In the genomic region with DNA sequence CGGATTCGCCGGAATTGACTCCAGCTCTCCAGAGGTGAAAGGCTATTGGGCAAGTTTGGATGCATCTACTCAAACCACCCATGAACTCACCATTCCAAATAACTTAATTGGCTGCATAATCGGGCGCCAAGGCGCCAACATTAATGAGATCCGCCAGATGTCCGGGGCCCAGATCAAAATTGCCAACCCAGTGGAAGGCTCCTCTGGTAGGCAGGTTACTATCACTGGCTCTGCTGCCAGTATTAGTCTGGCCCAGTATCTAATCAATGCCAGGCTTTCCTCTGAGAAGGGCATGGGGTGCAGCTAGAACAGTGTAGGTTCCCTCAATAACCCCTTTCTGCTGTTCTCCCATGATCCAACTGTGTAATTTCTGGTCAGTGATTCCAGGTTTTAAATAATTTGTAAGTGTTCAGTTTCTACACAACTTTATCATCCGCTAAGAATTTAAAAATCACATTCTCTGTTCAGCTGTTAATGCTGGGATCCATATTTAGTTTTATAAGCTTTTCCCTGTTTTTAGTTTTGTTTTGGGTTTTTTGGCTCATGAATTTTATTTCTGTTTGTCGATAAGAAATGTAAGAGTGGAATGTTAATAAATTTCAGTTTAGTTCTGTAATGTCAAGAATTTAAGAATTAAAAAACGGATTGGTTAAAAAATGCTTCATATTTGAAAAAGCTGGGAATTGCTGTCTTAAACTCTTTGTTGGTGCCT, we compare ENCODE assay signal across 8 cellular contexts. TPM values are rescaled to one million over a fixed set of nuclear protein-coding genes. Genes with fewer than 3 reads are reported as not detected.
DNase-seq lines count a peak whose midpoint lies in the region; ATAC-seq and TF ChIP-seq lines count a peak whose summit lies in the region.

No MANE protein-coding gene starts in this region.

- H3K36me3 Mint-ChIP-seq in stimulated activated effector memory CD8-positive, alpha-beta T cell treated with anti-CD3 and anti-CD28 coated beads, Interleukin-12 subunit alpha, Interleukin-12 subunit beta, amount 100 ng/mL, for 72 hours = peaks cover 67% of the 10 kb centered on the region

- peak overlapping the region; percentile 100 for H3K27ac ChIP-seq in left ventricle myocardium inferior (replicated peaks)
- peak overlapping the region; percentile 99 for H3K27ac ChIP-seq in VCaP

- H3K27ac Mint-ChIP-seq in stimulated activated effector memory CD8-positive, alpha-beta T cell treated with anti-CD3 and anti-CD28 coated beads, Interleukin-12 subunit alpha, Interleukin-12 subunit beta, amount 100 ng/mL, for 72 hours = peak overlapping the region; percentile 100

- no peak for DNase-seq in left ventricle myocardium inferior
- DNase-seq in Right ventricle myocardium inferior (ENCODE audit: missing footprints) = no peak
- DNase-seq in glomerular visceral epithelial cell (ENCODE audit: extremely low spot score) = peak; percentile 31
- peak in 1 of 2 donors; percentile 73 for DNase-seq in stimulated activated effector memory CD8-positive, alpha-beta T cell treated with anti-CD3 and anti-CD28 coated beads, Interleukin-12 subunit alpha, Interleukin-12 subunit beta, amount 100 ng/mL, for 72 hours (ENCODE audit: low spot score in 2 of 2)
- no peak for DNase-seq in putamen (ENCODE audit: low spot score)

- H3K4me1 ChIP-seq in left ventricle myocardium inferior = peaks cover 62% of the 10 kb centered on the region

- H3K36me3 ChIP-seq in left ventricle myocardium inferior = peaks cover 25% of the 10 kb centered on the region

- intact Hi-C loops in left ventricle myocardium inferior (cut with micrococcal nuclease) = loop anchor here (5.0 kb wide), 1 partner anchor 49 kb away; no protein-coding TSS in a partner anchor
- intact Hi-C loops in Right ventricle myocardium inferior (cut with DNase I) = loop anchor here (5.0 kb wide), 1 partner anchor 104 kb away; a partner anchor contains a TSS

- no peaks in the 10 kb centered on the region for H3K27me3 ChIP-seq in left ventricle myocardium inferior (ENCODE audit: low read depth)

- no peaks in the 10 kb centered on the region for H3K9me3 Mint-ChIP-seq in stimulated activated effector memory CD8-positive, alpha-beta T cell treated with anti-CD3 and anti-CD28 coated beads, Interleukin-12 subunit alpha, Interleukin-12 subunit beta, amount 100 ng/mL, for 72 hours

- H3K4me1 Mint-ChIP-seq in stimulated activated effector memory CD8-positive, alpha-beta T cell treated with anti-CD3 and anti-CD28 coated beads, Interleukin-12 subunit alpha, Interleukin-12 subunit beta, amount 100 ng/mL, for 72 hours = peaks cover 61% of the 10 kb centered on the region

- peak overlapping the region; percentile 93 for H3K4me3 Mint-ChIP-seq in stimulated activated effector memory CD8-positive, alpha-beta T cell treated with anti-CD3 and anti-CD28 coated beads, Interleukin-12 subunit alpha, Interleukin-12 subunit beta, amount 100 ng/mL, for 72 hours

- no peaks in the 10 kb centered on the region for H3K9me3 ChIP-seq in left ventricle myocardium inferior (replicated peaks)

- ATAC-seq in Right ventricle myocardium inferior = no peak
- no peak for ATAC-seq in stimulated activated effector memory CD8-positive, alpha-beta T cell treated with anti-CD3 and anti-CD28 coated beads, Interleukin-12 subunit alpha, Interleukin-12 subunit beta, amount 100 ng/mL, for 72 hours
- no peak for ATAC-seq in HG03045 (IDR thresholded peaks at IDR 0.05; ENCODE audit: unreplicated experiment)
- no peak for ATAC-seq in GM19463 (IDR thresholded peaks at IDR 0.05; ENCODE audit: unreplicated experiment)

- TF ChIP-seq CTCF in left ventricle myocardium inferior (IDR thresholded peaks at IDR 0.05; ENCODE audit: borderline replicate concordance) (no peak), VCaP (conservative IDR thresholded peaks at IDR 0.05) (no peak)

- H3K4me3 ChIP-seq in left ventricle myocardium inferior = peak overlapping the region; percentile 82

RNA-seq across cellular contexts. Expression of a gene that starts 1.4 kb away (rescaled TPM):
- total RNA-seq in left ventricle myocardium inferior (205 TPM), Right ventricle myocardium inferior (203 TPM)
